In the genomic region with DNA sequence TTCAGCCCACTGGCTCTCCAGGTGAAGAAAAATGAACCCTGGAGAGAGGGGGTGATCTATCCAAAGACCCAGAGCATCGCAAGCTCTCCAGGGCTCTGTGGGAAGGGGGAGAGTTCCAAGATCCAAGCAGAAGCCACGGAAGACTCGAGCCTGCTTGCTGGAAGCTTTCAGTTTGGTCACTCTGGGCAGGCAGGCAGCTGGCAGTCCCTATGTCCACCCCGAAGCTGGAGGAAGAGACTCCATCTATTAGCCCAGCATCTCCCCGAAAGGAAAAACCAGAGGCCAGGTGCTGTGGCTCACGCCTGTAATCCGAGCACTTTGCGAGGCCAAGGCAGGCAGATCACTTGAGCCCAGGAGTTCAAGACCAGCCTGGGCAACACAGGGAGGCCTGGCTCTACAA, we compare ENCODE assay signal across 17 cellular contexts. TPM values are rescaled to one million over a fixed set of nuclear protein-coding genes. Genes with fewer than 3 reads are reported as not detected.
DNase-seq lines count a peak whose midpoint lies in the region; ATAC-seq and TF ChIP-seq lines count a peak whose summit lies in the region.
"Had no signal": no experiment of that assay in that cellular context is flagged by ENCODE, and none has a peak within 500 bp of the region (broad histone marks: within the 10 kb centered on the region; RNA-seq: fewer than 3 reads in every experiment).

No MANE protein-coding gene starts in this region.

- in situ Hi-C loops in IMR-90 (cut with MboI; ENCODE audit: low sequenced_read_pairs), result no loop called here

- TF ChIP-seq CTCF in IMR-90 (conservative IDR thresholded peaks at IDR 0.05; ENCODE audit: low read depth, low read length) (no peak), coronary artery (IDR thresholded peaks at IDR 0.05) (no peak), nephron progenitor cell (IDR thresholded peaks at IDR 0.05) (no peak), thoracic aorta (IDR thresholded peaks at IDR 0.05) (no peak)

- no peaks in the 10 kb centered on the region for H3K9me3 ChIP-seq in IMR-90 (ENCODE audit: control insufficient read depth, insufficient read depth, low read length)
- no peaks in the 10 kb centered on the region for H3K9me3 ChIP-seq in thoracic aorta
- H3K9me3 ChIP-seq: left lung had no signal

- H2BK5ac ChIP-seq in IMR-90 (ENCODE audit: low read depth, low read length, poor library complexity, severe bottlenecking), result peak overlapping the region; percentile 83

- no peaks in the 10 kb centered on the region for H3K36me3 ChIP-seq in IMR-90 (ENCODE audit: control insufficient read depth, insufficient read depth, low read length)
- no peaks in the 10 kb centered on the region for H3K36me3 ChIP-seq in thoracic aorta
- H3K36me3 ChIP-seq: left lung had no signal

- H2AK5ac ChIP-seq in IMR-90 (ENCODE audit: low read depth, low read length), result peak overlapping the region; percentile 90

- H2BK15ac ChIP-seq in IMR-90 (ENCODE audit: low read depth, low read length), result peak overlapping the region; percentile 95; the same call in 2 of the 3 replicates

- H3K14ac ChIP-seq in IMR-90 (replicated peaks; ENCODE audit: low read depth, low read length), result peak overlapping the region; percentile 88

- 0 out of 2 replicates have a peak overlapping the region, but pooled peaks have one; percentile 4 for H3K9ac ChIP-seq in IMR-90 (ENCODE audit: low read depth, low read length)

- dilution Hi-C loops in IMR-90 (cut with HindIII; ENCODE audit: low sequenced_read_pairs, unreplicated experiment), result no loop called here

- no peak for DNase-seq in IMR-90
- DNase-seq in coronary artery (ENCODE audit: low spot score), result peak; percentile 72
- DNase-seq in nephron progenitor cell, result no peak
- DNase-seq in thoracic aorta (ENCODE audit: low spot score), result no peak
- DNase-seq in activated T-cell treated with anti-CD3 and anti-CD28 coated beads, Interleukin-2, amount 50 U/mL, for 4 hours, result no peak
- DNase-seq in ureter (ENCODE audit: low spot score), result no peak
- no peak for DNase-seq in activated CD4-positive, alpha-beta memory T cell treated with anti-CD3 and anti-CD28 coated beads for 36 hours
- no peak for DNase-seq in NCI-H1694 (lab: John Stamatoyannopoulos, UW)
- DNase-seq: activated CD4-positive, alpha-beta T cell treated with anti-CD3 and anti-CD28 coated beads, Interleukin-2, amount 50 U/mL, for 1 hour; CD4-positive, CD25-positive, alpha-beta regulatory T cell; effector memory CD4-positive, alpha-beta T cell; left lung; NCI-H187 treated with DMSO at 0.1 percent for 48 hours; NCI-H748 treated with DMSO at 0.1 percent for 48 hours; stimulated activated CD4-positive, alpha-beta T cell treated with anti-CD3 and anti-CD28 coated beads, Interleukin-2, amount 100 ng/mL, for 24 hours; T-helper 9 cell had no signal

- no peaks in the 10 kb centered on the region for H3K27me3 ChIP-seq in IMR-90 (ENCODE audit: control insufficient read depth, insufficient read depth, low read length)
- H3K27me3 ChIP-seq in thoracic aorta (replicated peaks; ENCODE audit: insufficient read depth), result no peaks in the 10 kb centered on the region
- H3K27me3 ChIP-seq: left lung had no signal

- H3K4me1 ChIP-seq in IMR-90 (ENCODE audit: control insufficient read depth, insufficient read depth, low read length) (peaks cover 38% of the 10 kb centered on the region), thoracic aorta (ENCODE audit: control insufficient read depth in 1 of 2, low read depth in 2 of 2) (peaks cover 37 to 73% of the 10 kb centered on the region in 2 donors)

- H4K5ac ChIP-seq in IMR-90 (ENCODE audit: low read depth, low read length), result peak overlapping the region; percentile 75

- POLR2A ChIA-PET in IMR-90 (lab: Charles Lee; ENCODE audit: unreplicated experiment), result interaction anchor here (1.4 to 3.0 kb wide), 3 partner anchors 10 to 43 kb away, joined by 4 to 61 read pairs (median 7); a partner anchor contains a TSS
- POLR2A ChIA-PET in activated CD4-positive, alpha-beta memory T cell treated with anti-CD3 and anti-CD28 coated beads for 36 hours (lab: Charles Lee), result no interaction called here

- peak overlapping the region; percentile 64 for H3K56ac ChIP-seq in IMR-90 (ENCODE audit: extremely low read depth, insufficient read depth, low read length)

- H3K4me2 ChIP-seq in IMR-90 (ENCODE audit: low read depth, low read length), result no peak overlapping the region

- H3K23ac ChIP-seq in IMR-90 (ENCODE audit: low read depth, low read length), result peak overlapping the region; percentile 46; the same call in 1 of the 2 replicates

- peaks cover 10% of the 10 kb centered on the region for H3K27me3 Mint-ChIP-seq in nephron progenitor cell (ENCODE audit: low read depth, poor library complexity)
- H3K27me3 Mint-ChIP-seq in activated T-cell treated with anti-CD3 and anti-CD28 coated beads, Interleukin-2, amount 50 U/mL, for 4 hours (ENCODE audit: low read depth), result peaks cover 10% of the 10 kb centered on the region
- H3K27me3 Mint-ChIP-seq in activated CD4-positive, alpha-beta memory T cell treated with anti-CD3 and anti-CD28 coated beads for 36 hours, result peaks cover 6% of the 10 kb centered on the region

- H3K79me1 ChIP-seq in IMR-90 (ENCODE audit: low read depth in 1 of 2, low read length in 2 of 2), result peaks cover 8 to 29% of the 10 kb centered on the region in 2 experiments; a peak in 2 of 4 replicates

- H3K4me3 ChIP-seq in IMR-90 (ENCODE audit: insufficient read depth, low read depth, low read length) (no peak overlapping the region), coronary artery (no peak overlapping the region), thoracic aorta (no peak overlapping the region)
- H3K4me3 ChIP-seq: left lung had no signal

- H3K27ac ChIP-seq in IMR-90 (ENCODE audit: insufficient read depth, low read length), result peak overlapping the region; percentile 92
- H3K27ac ChIP-seq in coronary artery, result peak overlapping the region; percentile 68 to 79
- peak overlapping the region; percentile 97 to 98 for H3K27ac ChIP-seq in thoracic aorta

- H3K4me3 Mint-ChIP-seq in nephron progenitor cell, result no peak overlapping the region
- no peak overlapping the region for H3K4me3 Mint-ChIP-seq in activated T-cell treated with anti-CD3 and anti-CD28 coated beads, Interleukin-2, amount 50 U/mL, for 4 hours
- H3K4me3 Mint-ChIP-seq in activated CD4-positive, alpha-beta memory T cell treated with anti-CD3 and anti-CD28 coated beads for 36 hours, result no peak overlapping the region
- H3K4me3 Mint-ChIP-seq: activated T-helper 17 cell treated with anti-CD3 and anti-CD28 coated beads, Interleukin-2, amount 50 U/mL, for 72 hours; CD4-positive, CD25-positive, alpha-beta regulatory T cell had no signal

- peaks cover 77% of the 10 kb centered on the region for H3K4me1 Mint-ChIP-seq in nephron progenitor cell
- H3K4me1 Mint-ChIP-seq in activated T-cell treated with anti-CD3 and anti-CD28 coated beads, Interleukin-2, amount 50 U/mL, for 4 hours (ENCODE audit: low read depth), result no peaks in the 10 kb centered on the region
- H3K4me1 Mint-ChIP-seq in activated CD4-positive, alpha-beta memory T cell treated with anti-CD3 and anti-CD28 coated beads for 36 hours (ENCODE audit: low read depth), result peaks cover 4% of the 10 kb centered on the region
- H3K4me1 Mint-ChIP-seq: activated T-helper 17 cell treated with anti-CD3 and anti-CD28 coated beads, Interleukin-2, amount 50 U/mL, for 72 hours had no signal

- peak overlapping the region; percentile 73 for H3K18ac ChIP-seq in IMR-90 (ENCODE audit: low read depth, low read length)

- H3K4ac ChIP-seq in IMR-90 (ENCODE audit: low read depth, low read length), result peak overlapping the region; percentile 93

- H3K27ac Mint-ChIP-seq in nephron progenitor cell, result peak overlapping the region; percentile 83
- no peak overlapping the region for H3K27ac Mint-ChIP-seq in activated CD4-positive, alpha-beta memory T cell treated with anti-CD3 and anti-CD28 coated beads for 36 hours
- H3K27ac Mint-ChIP-seq: activated T-helper 17 cell treated with anti-CD3 and anti-CD28 coated beads, Interleukin-2, amount 50 U/mL, for 72 hours; CD4-positive, CD25-positive, alpha-beta regulatory T cell had no signal

- no peaks in the 10 kb centered on the region for H3K36me3 Mint-ChIP-seq in nephron progenitor cell (ENCODE audit: low read depth)
- H3K36me3 Mint-ChIP-seq in activated T-cell treated with anti-CD3 and anti-CD28 coated beads, Interleukin-2, amount 50 U/mL, for 4 hours (ENCODE audit: insufficient read depth), result no peaks in the 10 kb centered on the region
- H3K36me3 Mint-ChIP-seq in activated CD4-positive, alpha-beta memory T cell treated with anti-CD3 and anti-CD28 coated beads for 36 hours, result no peaks in the 10 kb centered on the region
- H3K36me3 Mint-ChIP-seq: CD4-positive, CD25-positive, alpha-beta regulatory T cell had no signal

- 93% methylated on average over 4 of the region's 8 CpGs; no CpG with 5 or more reads in 1 of the 2 experiments for WGBS in IMR-90 (ENCODE audit: extremely low coverage in 2 of 2, insufficient read length in 1 of 2), 2 experiments

- H3K9me3 Mint-ChIP-seq in nephron progenitor cell, result no peaks in the 10 kb centered on the region
- H3K9me3 Mint-ChIP-seq in activated T-cell treated with anti-CD3 and anti-CD28 coated beads, Interleukin-2, amount 50 U/mL, for 4 hours, result no peaks in the 10 kb centered on the region
- no peaks in the 10 kb centered on the region for H3K9me3 Mint-ChIP-seq in activated CD4-positive, alpha-beta memory T cell treated with anti-CD3 and anti-CD28 coated beads for 36 hours
- H3K9me3 Mint-ChIP-seq: activated T-helper 17 cell treated with anti-CD3 and anti-CD28 coated beads, Interleukin-2, amount 50 U/mL, for 72 hours; CD4-positive, CD25-positive, alpha-beta regulatory T cell had no signal

- intact Hi-C loops in IMR-90 (cut with micrococcal nuclease), result no loop called here
- intact Hi-C loops in activated CD4-positive, alpha-beta memory T cell treated with anti-CD3 and anti-CD28 coated beads for 36 hours (cut with micrococcal nuclease), result no loop called here

- peak overlapping the region; percentile 99 for H2BK20ac ChIP-seq in IMR-90 (ENCODE audit: low read depth, low read length)

- peak overlapping the region; percentile 90 for H4K91ac ChIP-seq in IMR-90 (ENCODE audit: insufficient read depth, low read depth, low read length)

- TF ChIP-seq POLR2A in IMR-90 (IDR thresholded peaks at IDR 0.05; ENCODE audit: low read depth, low read length), result no peak

- no peak for ATAC-seq in IMR-90 (ENCODE audit: low read depth)
- ATAC-seq in thoracic aorta (ENCODE audit: insufficient number of reproducible peaks, low FRiP score, low read depth), result no peak
- ATAC-seq in activated T-cell treated with anti-CD3 and anti-CD28 coated beads, Interleukin-2, amount 50 U/mL, for 4 hours, result no peak

- BruUV-seq in IMR-90 (replicated peaks; lab: Mats Ljungman, UMichigan), result no TSS peak

- peak overlapping the region; percentile 90 for H2BK120ac ChIP-seq in IMR-90 (ENCODE audit: low read depth, low read length)

- no peaks in the 10 kb centered on the region for H4K20me1 ChIP-seq in IMR-90 (ENCODE audit: insufficient read depth, low read length)

- no peak for TF ChIP-seq RAD21 in IMR-90 (IDR thresholded peaks at IDR 0.05; ENCODE audit: low read length)

- H2AK9ac ChIP-seq in IMR-90 (replicated peaks; ENCODE audit: low read depth, low read length, poor library complexity), result peak overlapping the region; percentile 66

- peaks cover 9% of the 10 kb centered on the region for H3K9me1 ChIP-seq in IMR-90 (ENCODE audit: insufficient read depth, low read length)

- H4K8ac ChIP-seq in IMR-90 (ENCODE audit: low read depth in 2 of 2, low read length in 2 of 2), result peak overlapping the region; percentile 80 to 93

- H2AFZ ChIP-seq in IMR-90 (replicated peaks; ENCODE audit: low read length, poor library complexity), result peak overlapping the region; percentile 26

- CTCF ChIA-PET in IMR-90 (lab: Yijun Ruan, JAX), result interaction anchor here (0.6 to 2.2 kb wide), 2 partner anchors 9 to 43 kb away, joined by 4 to 9 read pairs; no protein-coding TSS in a partner anchor
- CTCF ChIA-PET in activated CD4-positive, alpha-beta memory T cell treated with anti-CD3 and anti-CD28 coated beads for 36 hours (lab: Charles Lee), result interaction anchor here (1.1 kb wide), 1 partner anchor 38 kb away, joined by 3 read pairs; no protein-coding TSS in a partner anchor

RNA-seq across cellular contexts. Expression of a gene that starts 10.7 kb away (rescaled TPM):
- 1,186 and 1,450 TPM in 2 replicates for total RNA-seq in IMR-90 (2012; rRNA removed)
- 4,692 and 5,281 TPM in 2 replicates for polyA plus RNA-seq in IMR-90 (2012; rRNA removed)
- polyA plus RNA-seq in IMR-90 (2012; cell fraction: cytosol; rRNA removed), result 1,755 and 1,772 TPM in 2 replicates
- 949 and 1,641 TPM in 2 replicates for polyA plus RNA-seq in IMR-90 (2012; cell fraction: nucleus; rRNA removed; ENCODE audit: low replicate concordance)
- 1,000 to 10,000 TPM; 1,654 to 1,851 TPM for total RNA-seq in thoracic aorta
- 1 to 10 TPM; 2.0 to 2.6 (median 2.3) TPM for total RNA-seq in activated T-cell treated with anti-CD3 and anti-CD28 coated beads, Interleukin-2, amount 50 U/mL, for 4 hours
- 483 TPM for total RNA-seq in ureter
- not detected for total RNA-seq in activated CD4-positive, alpha-beta memory T cell treated with anti-CD3 and anti-CD28 coated beads for 36 hours
- polyA plus RNA-seq: CD4-positive, CD25-positive, alpha-beta regulatory T cell had no signal

Comparison
In these comparisons a context has a peak if more than half of its experiments do, and no peak if none do; other contexts are left out.
1. RNA of a gene that starts 10.7 kb away (total RNA-seq): 1,654 to 1,851 TPM in thoracic aorta, 1,186 to 1,450 TPM in IMR-90 and 483 TPM in ureter (single experiment); 2.0 to 2.6 TPM in activated T-cell treated with anti-CD3 and anti-CD28 coated beads, Interleukin-2, amount 50 U/mL, for 4 hours and not detected in activated CD4-positive, alpha-beta memory T cell treated with anti-CD3 and anti-CD28 coated beads for 36 hours; every median in the first group is over 100 times any median in the second.
2. Peak in every context shown above with its lines, with median percentiles within 50 percentile points of each other: H3K27ac ChIP-seq.